Comparison of ENCODE assay signal across 13 cellular contexts in the genomic region with DNA sequence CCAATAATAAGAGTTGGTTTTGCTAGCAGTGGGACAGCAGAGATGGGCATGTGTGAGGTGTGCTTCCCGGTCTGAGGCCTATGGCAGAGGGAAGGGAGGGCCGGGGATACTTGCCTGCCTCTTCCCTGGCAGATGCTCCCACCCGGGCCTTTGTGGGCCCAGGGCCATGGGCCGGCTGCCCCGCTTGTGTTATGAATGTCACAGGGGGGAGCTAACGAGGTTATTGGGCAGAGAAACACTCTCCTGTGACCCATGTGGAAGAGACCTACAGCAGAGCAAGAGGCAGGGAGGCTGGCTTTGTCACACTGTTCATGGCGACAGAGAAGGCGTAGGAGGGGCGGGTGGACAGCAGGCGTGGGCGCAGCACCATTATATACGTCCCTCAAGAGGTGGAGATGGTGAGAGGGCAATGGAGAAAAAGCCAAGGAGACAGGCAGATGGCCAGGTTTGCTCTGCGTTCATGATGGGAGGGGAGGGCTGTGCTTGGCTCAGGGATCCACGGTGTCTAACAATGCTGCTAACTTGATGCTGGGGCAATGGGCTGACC. TPM values are rescaled to one million over a fixed set of nuclear protein-coding genes. Genes with fewer than 3 reads are reported as not detected.
A peak's percentile ranks its signal among the peaks of the same experiment; 100 is the strongest.
DNase-seq lines count a peak whose midpoint lies in the region; ATAC-seq, FAIRE-seq and TF ChIP-seq lines count a peak whose summit lies in the region.
"Had no signal": no experiment of that assay in that cellular context is flagged by ENCODE, and none has a peak within 500 bp of the region (broad histone marks: within the 10 kb centered on the region; RNA-seq: fewer than 3 reads in every experiment).

No MANE protein-coding gene starts in this region.

- no peak for TF ChIP-seq CTCF in WTC11 (IDR thresholded peaks at IDR 0.05)
- TF ChIP-seq CTCF in endodermal cell (conservative IDR thresholded peaks at IDR 0.05), result no peak
- TF ChIP-seq CTCF in nephron progenitor cell (IDR thresholded peaks at IDR 0.05), result no peak

- WGBS in endodermal cell (ENCODE audit: insufficient coverage in 1 of 2, insufficient read length in 1 of 2), 2 experiments, result 86 to 93% methylated on average over 7 to 14 of the region's 14 CpGs

- H3K9me3 Mint-ChIP-seq in WTC11 (no peaks in the 10 kb centered on the region), endodermal cell (no peaks in the 10 kb centered on the region), nephron progenitor cell (no peaks in the 10 kb centered on the region)

- H3K36me3 Mint-ChIP-seq in WTC11, result peaks cover 94% of the 10 kb centered on the region
- H3K36me3 Mint-ChIP-seq in endodermal cell (ENCODE audit: low read depth), result peaks cover 96% of the 10 kb centered on the region
- H3K36me3 Mint-ChIP-seq in nephron progenitor cell (ENCODE audit: low read depth), result peaks cover 97% of the 10 kb centered on the region

- H3K4me1 Mint-ChIP-seq in WTC11 (peaks cover 53% of the 10 kb centered on the region), endodermal cell (peaks cover 7% of the 10 kb centered on the region), nephron progenitor cell (peaks cover 97% of the 10 kb centered on the region)

- no peak overlapping the region for H3K4me3 ChIP-seq in endodermal cell (ENCODE audit: low read length)
- H3K4me3 ChIP-seq: pancreas had no signal

- peak overlapping the region; percentile 56 for H3K27ac ChIP-seq in endodermal cell (ENCODE audit: low read depth, low read length)
- H3K27ac ChIP-seq: pancreas had no signal

- H3K27ac Mint-ChIP-seq in WTC11 (peak overlapping the region; percentile 10), endodermal cell (no peak overlapping the region), nephron progenitor cell (peak overlapping the region; percentile 71)

- CTCF ChIA-PET in WTC11 (lab: Charles Lee), result interaction anchor here (1.2 kb wide), 1 partner anchor 10 kb away, joined by 3 read pairs; no protein-coding TSS in a partner anchor

- FAIRE-seq in GM12892 (lab: Jason Lieb, UNC), result no peak
- FAIRE-seq: pancreas had no signal

- no peaks in the 10 kb centered on the region for H3K4me1 ChIP-seq in endodermal cell (ENCODE audit: control insufficient read depth, insufficient read depth, low read length)
- H3K4me1 ChIP-seq: pancreas had no signal

- peak; percentile 56; the same call in 1 of the 2 replicates for TF ChIP-seq POLR2A in GM12892 (IDR thresholded peaks at IDR 0.05; ENCODE audit: low read depth, low read length)

- H3K9ac ChIP-seq in endodermal cell (ENCODE audit: extremely low read depth, low read length, poor library complexity, severe bottlenecking), result no peak overlapping the region

- peaks cover 72% of the 10 kb centered on the region for H3K36me3 ChIP-seq in endodermal cell (ENCODE audit: control insufficient read depth, insufficient read depth, low read length)

- ATAC-seq in WTC11 (no peak), GM21717 (IDR thresholded peaks at IDR 0.05; ENCODE audit: unreplicated experiment) (no peak)
- ATAC-seq: pancreas had no signal

- H3K9me3 ChIP-seq in endodermal cell (ENCODE audit: control insufficient read depth, low read length), result no peaks in the 10 kb centered on the region
- H3K9me3 ChIP-seq: pancreas had no signal

- H3K27me3 Mint-ChIP-seq in WTC11 (ENCODE audit: low read depth), result no peaks in the 10 kb centered on the region
- no peaks in the 10 kb centered on the region for H3K27me3 Mint-ChIP-seq in endodermal cell (ENCODE audit: insufficient read depth)
- H3K27me3 Mint-ChIP-seq in nephron progenitor cell (ENCODE audit: low read depth, poor library complexity), result no peaks in the 10 kb centered on the region

- H3K27me3 ChIP-seq in endodermal cell (ENCODE audit: control insufficient read depth, insufficient read depth, low read length, poor library complexity, severe bottlenecking), result no peaks in the 10 kb centered on the region
- H3K27me3 ChIP-seq: pancreas had no signal

- DNase-seq in GM12892 (ENCODE audit: insufficient read length) (no peak), WTC11 (ENCODE audit: low spot score) (peak; percentile 5), endodermal cell (peak; percentile 43), nephron progenitor cell (no peak), EL (no peak), NCI-H146 (lab: John Stamatoyannopoulos, UW) (no peak)
- no peak for DNase-seq in NK-92 treated with Interleukin-12 subunit alpha and Interleukin-12 subunit beta, amount 100 ng/mL, for 24 hours (lab: John Stamatoyannopoulos, UW)
- DNase-seq: effector CD4-positive, alpha-beta T cell; NCI-H1417; NCI-H748 treated with DMSO at 0.1 percent for 48 hours; pancreas; stimulated activated naive CD4-positive, alpha-beta T cell treated with Interleukin-2 at 50 U/mL for 16 hours had no signal

- POLR2A ChIA-PET in WTC11 (lab: Charles Lee), result no interaction called here

- H3K4me3 Mint-ChIP-seq in WTC11 (no peak overlapping the region), endodermal cell (no peak overlapping the region), nephron progenitor cell (peak overlapping the region; percentile 41)

TF ChIP-seq in WTC11, 78 proteins besides CTCF, POLR2A, EP300 and RAD21:
- TF ChIP-seq NFYB (CRISPR knock-in tag; conservative IDR thresholded peaks at IDR 0.05; ENCODE audit: low read depth) (no peak), ZNF671 (CRISPR knock-in tag; IDR thresholded peaks at IDR 0.05) (no peak)
- TF ChIP-seq, protein P1, sequence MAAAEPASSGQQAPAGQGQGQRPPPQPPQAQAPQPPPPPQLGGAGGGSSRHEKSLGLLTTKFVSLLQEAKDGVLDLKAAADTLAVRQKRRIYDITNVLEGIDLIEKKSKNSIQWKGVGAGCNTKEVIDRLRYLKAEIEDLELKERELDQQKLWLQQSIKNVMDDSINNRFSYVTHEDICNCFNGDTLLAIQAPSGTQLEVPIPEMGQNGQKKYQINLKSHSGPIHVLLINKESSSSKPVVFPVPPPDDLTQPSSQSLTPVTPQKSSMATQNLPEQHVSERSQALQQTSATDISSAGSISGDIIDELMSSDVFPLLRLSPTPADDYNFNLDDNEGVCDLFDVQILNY (CRISPR knock-in tag; IDR thresholded peaks at IDR 0.05), result no peak
TF ChIP-seq in WTC11: peak in this region for 0.

RNA-seq across cellular contexts. Expression of a gene that starts 13.3 kb away (rescaled TPM):
- polyA plus RNA-seq in GM12892 (2012; ENCODE audit: missing spikeins), result 130 TPM
- total RNA-seq in WTC11 (2021) (194 to 266 TPM (median 261 TPM) in 3 replicates), endodermal cell (100 to 1,000 TPM; 286 to 362 TPM)
- 86.6 TPM for polyA plus RNA-seq in endodermal cell (2013, experiment 1 of 2)
- polyA plus RNA-seq in endodermal cell (2013, experiment 2 of 2), result 81.3 TPM

RNA-seq across cellular contexts. Expression of a gene that starts 34.2 kb away (rescaled TPM):
- 20.3 TPM for polyA plus RNA-seq in GM12892 (2012; ENCODE audit: missing spikeins)
- total RNA-seq in WTC11 (2021) (14.4 to 26.7 TPM (median 18.0 TPM) in 3 replicates), endodermal cell (10 to 100 TPM; 19.2 to 41.3 TPM)
- 7.7 TPM for polyA plus RNA-seq in endodermal cell (2013, experiment 1 of 2)
- polyA plus RNA-seq in endodermal cell (2013, experiment 2 of 2), result 8.9 TPM

Comparison
In these comparisons a context has a peak if more than half of its experiments do, and no peak if none do; other contexts are left out.
1. DNase-seq: peak in WTC11 (single experiment) and endodermal cell (single experiment); none in GM12892 (single experiment), nephron progenitor cell (single experiment), EL (single experiment), NK-92 treated with Interleukin-12 subunit alpha and Interleukin-12 subunit beta, amount 100 ng/mL, for 24 hours (single experiment) and NCI-H146 (single experiment).